Comparison of ENCODE assay signal across 1 cellular context in the genomic region with DNA sequence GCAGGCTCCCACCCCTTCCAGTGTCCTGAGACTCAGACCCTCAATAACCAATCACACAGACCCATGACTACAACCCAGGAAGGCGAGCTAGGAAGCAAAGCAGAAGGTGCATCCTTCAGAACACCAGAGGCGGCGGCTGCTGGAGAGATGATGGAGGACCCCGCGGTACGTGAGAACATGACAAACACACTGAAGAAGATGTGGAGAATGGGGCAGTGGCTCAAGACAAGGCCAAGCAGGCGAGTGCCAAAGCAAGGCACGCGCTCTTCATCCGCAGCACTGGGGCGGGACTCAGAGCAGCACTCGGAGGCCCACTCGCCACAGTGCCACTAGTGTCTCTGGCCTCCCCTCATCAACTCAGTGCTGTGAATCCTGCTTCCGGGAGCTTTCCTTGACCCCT.
TF ChIP-seq lines count a peak whose summit lies in the region.

No MANE protein-coding gene starts in this region.

TF ChIP-seq in HepG2, 621 proteins besides CTCF, POLR2A, EP300 and RAD21:
- TF ChIP-seq AGO2 (optimal IDR thresholded peaks at IDR 0.05; ENCODE audit: low read depth, low read length) (peak; percentile 38), MBD4 (IDR thresholded peaks at IDR 0.05; ENCODE audit: borderline replicate concordance, low read length) (no peak)
